ENCODE assay signal across 1 cellular context in the genomic region with DNA sequence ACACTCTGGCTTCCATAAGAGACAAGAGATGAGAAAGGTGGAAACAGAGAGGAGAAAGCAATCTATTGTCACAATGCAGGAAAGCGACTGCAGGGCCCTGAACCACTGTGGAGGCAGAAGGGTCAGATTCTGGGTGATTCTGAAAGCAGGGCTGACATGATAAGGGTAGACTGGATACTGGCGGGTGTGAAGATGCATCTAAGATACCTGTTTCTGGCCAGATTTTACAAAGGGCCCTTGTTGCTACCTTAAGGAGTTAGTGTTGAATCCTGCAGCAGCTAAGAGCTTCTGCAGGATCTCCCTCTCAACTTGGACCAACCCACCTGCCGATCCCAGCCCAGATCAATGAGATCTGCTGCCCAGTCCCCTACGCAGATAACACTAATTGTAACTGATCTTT.
TF ChIP-seq lines count a peak whose summit lies in the region.

No MANE protein-coding gene starts in this region.

TF ChIP-seq in HCT116, 20 proteins besides CTCF, POLR2A, EP300 and RAD21:
- no peak for TF ChIP-seq CBX3 (IDR thresholded peaks at IDR 0.05; ENCODE audit: low read depth)
- no peak for TF ChIP-seq EZH2 (IDR thresholded peaks at IDR 0.05)
- TF ChIP-seq, protein P1, sequence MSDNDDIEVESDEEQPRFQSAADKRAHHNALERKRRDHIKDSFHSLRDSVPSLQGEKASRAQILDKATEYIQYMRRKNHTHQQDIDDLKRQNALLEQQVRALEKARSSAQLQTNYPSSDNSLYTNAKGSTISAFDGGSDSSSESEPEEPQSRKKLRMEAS (IDR thresholded peaks at IDR 0.05), result no peak
- no peak for TF ChIP-seq SP1 (IDR thresholded peaks at IDR 0.05; ENCODE audit: low read depth)
- TF ChIP-seq ZFX (IDR thresholded peaks at IDR 0.05), result no peak
- TF ChIP-seq FOSL1 (IDR thresholded peaks at IDR 0.05; ENCODE audit: low read depth), result no peak
- no peak for TF ChIP-seq ZNF274 (IDR thresholded peaks at IDR 0.05; ENCODE audit: low read depth, low read length)
- TF ChIP-seq POLR2AphosphoS5 (IDR thresholded peaks at IDR 0.05; ENCODE audit: low read depth, low read length), result no peak
- TF ChIP-seq, protein P2, sequence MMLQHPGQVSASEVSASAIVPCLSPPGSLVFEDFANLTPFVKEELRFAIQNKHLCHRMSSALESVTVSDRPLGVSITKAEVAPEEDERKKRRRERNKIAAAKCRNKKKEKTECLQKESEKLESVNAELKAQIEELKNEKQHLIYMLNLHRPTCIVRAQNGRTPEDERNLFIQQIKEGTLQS (IDR thresholded peaks at IDR 0.05), result no peak
- no peak for TF ChIP-seq TCF7L2 (IDR thresholded peaks at IDR 0.05; ENCODE audit: borderline replicate concordance, extremely low read depth, insufficient read depth, insufficient read length)
- no peak for TF ChIP-seq SRF (IDR thresholded peaks at IDR 0.05; ENCODE audit: low read depth)
- no peak for TF ChIP-seq ELF1 (IDR thresholded peaks at IDR 0.05; ENCODE audit: borderline replicate concordance, low read depth)
- no peak for TF ChIP-seq CEBPB (IDR thresholded peaks at IDR 0.05; ENCODE audit: low read depth)
- no peak for TF ChIP-seq YY1 (IDR thresholded peaks at IDR 0.05; ENCODE audit: extremely low read depth, insufficient replicate concordance, low read depth, low read length)
- TF ChIP-seq, protein P3, sequence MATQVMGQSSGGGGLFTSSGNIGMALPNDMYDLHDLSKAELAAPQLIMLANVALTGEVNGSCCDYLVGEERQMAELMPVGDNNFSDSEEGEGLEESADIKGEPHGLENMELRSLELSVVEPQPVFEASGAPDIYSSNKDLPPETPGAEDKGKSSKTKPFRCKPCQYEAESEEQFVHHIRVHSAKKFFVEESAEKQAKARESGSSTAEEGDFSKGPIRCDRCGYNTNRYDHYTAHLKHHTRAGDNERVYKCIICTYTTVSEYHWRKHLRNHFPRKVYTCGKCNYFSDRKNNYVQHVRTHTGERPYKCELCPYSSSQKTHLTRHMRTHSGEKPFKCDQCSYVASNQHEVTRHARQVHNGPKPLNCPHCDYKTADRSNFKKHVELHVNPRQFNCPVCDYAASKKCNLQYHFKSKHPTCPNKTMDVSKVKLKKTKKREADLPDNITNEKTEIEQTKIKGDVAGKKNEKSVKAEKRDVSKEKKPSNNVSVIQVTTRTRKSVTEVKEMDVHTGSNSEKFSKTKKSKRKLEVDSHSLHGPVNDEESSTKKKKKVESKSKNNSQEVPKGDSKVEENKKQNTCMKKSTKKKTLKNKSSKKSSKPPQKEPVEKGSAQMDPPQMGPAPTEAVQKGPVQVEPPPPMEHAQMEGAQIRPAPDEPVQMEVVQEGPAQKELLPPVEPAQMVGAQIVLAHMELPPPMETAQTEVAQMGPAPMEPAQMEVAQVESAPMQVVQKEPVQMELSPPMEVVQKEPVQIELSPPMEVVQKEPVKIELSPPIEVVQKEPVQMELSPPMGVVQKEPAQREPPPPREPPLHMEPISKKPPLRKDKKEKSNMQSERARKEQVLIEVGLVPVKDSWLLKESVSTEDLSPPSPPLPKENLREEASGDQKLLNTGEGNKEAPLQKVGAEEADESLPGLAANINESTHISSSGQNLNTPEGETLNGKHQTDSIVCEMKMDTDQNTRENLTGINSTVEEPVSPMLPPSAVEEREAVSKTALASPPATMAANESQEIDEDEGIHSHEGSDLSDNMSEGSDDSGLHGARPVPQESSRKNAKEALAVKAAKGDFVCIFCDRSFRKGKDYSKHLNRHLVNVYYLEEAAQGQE (IDR thresholded peaks at IDR 0.05; ENCODE audit: low read depth), result no peak
- no peak for TF ChIP-seq SIN3A (IDR thresholded peaks at IDR 0.05; ENCODE audit: low read depth)
- no peak for TF ChIP-seq EZH2phosphoT487 (IDR thresholded peaks at IDR 0.05; ENCODE audit: borderline replicate concordance)
- no peak for TF ChIP-seq EGR1 (IDR thresholded peaks at IDR 0.05; ENCODE audit: low read depth)
- no peak for TF ChIP-seq JUND (IDR thresholded peaks at IDR 0.05)
- TF ChIP-seq, protein P4, sequence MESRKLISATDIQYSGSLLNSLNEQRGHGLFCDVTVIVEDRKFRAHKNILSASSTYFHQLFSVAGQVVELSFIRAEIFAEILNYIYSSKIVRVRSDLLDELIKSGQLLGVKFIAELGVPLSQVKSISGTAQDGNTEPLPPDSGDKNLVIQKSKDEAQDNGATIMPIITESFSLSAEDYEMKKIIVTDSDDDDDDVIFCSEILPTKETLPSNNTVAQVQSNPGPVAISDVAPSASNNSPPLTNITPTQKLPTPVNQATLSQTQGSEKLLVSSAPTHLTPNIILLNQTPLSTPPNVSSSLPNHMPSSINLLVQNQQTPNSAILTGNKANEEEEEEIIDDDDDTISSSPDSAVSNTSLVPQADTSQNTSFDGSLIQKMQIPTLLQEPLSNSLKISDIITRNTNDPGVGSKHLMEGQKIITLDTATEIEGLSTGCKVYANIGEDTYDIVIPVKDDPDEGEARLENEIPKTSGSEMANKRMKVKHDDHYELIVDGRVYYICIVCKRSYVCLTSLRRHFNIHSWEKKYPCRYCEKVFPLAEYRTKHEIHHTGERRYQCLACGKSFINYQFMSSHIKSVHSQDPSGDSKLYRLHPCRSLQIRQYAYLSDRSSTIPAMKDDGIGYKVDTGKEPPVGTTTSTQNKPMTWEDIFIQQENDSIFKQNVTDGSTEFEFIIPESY (IDR thresholded peaks at IDR 0.05; ENCODE audit: extremely low read depth, insufficient replicate concordance, low read length), result no peak
